Comparison of ENCODE assay signal across 23 cellular contexts in the genomic region with DNA sequence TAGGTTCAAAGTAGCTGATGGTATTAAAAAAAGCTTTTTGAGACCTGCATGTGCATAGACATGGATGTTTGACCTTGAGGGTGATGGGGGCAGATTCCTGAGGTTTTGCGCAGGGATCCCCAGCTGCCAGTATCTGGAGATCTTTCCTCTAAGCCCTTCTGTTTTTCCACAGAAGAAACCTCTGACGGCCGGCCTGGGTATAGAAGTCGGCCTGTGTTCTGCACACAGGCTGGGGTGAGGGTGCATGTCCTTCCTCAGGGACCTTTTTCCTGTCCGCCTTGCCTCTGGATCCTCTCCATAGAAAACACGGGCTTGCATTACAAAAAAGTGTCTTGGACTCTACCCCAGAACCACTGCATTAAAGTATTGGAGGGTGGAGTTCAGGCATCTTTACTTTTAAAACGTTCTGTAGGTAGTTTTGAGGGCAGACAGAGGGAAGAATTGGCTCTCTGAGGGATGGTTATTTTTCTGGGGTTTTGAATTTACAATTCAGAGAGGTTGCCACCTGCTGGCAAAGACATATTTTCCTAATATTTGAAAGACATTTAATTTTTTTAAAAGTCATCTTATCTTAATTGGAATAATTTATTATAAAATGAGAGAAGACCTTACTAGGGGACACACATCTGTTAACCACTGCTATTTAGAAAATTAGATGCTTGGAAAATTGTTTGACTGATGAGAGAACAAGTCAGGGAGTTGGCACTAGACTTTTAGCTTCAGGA.
A peak's percentile ranks its signal among the peaks of the same experiment; 100 is the strongest.
DNase-seq lines count a peak whose midpoint lies in the region; ATAC-seq and TF ChIP-seq lines count a peak whose summit lies in the region.
"Had no signal": no experiment of that assay in that cellular context is flagged by ENCODE, and none has a peak within 500 bp of the region (broad histone marks: within the 10 kb centered on the region; RNA-seq: fewer than 3 reads in every experiment).

No MANE protein-coding gene starts in this region.

- POLR2A ChIA-PET in MCF 10A (lab: Yijun Ruan, JAX), result no interaction called here

- peaks cover 7% of the 10 kb centered on the region for H3K4me1 Mint-ChIP-seq in MCF 10A (ENCODE audit: insufficient read depth, unreplicated experiment)
- H3K4me1 Mint-ChIP-seq: activated naive CD8-positive, alpha-beta T cell treated with anti-CD3 and anti-CD28 coated beads for 36 hours; naive B cell had no signal

- DNase-seq in MCF 10A (ENCODE audit: unreplicated experiment), result peak; percentile 3
- no peak for DNase-seq in breast epithelium (ENCODE audit: low spot score in 2 of 2)
- peak; percentile 5 for DNase-seq in OCI-M1 (lab: John Stamatoyannopoulos, UW)
- peak; percentile 15 for DNase-seq in dermis blood vessel endothelial cell
- no peak for DNase-seq in NOMO-1 treated with dmso at 0.1 percent for 144 hours (lab: John Stamatoyannopoulos, UW; ENCODE audit: unreplicated experiment)
- DNase-seq in mucosa of gallbladder (ENCODE audit: low spot score), result no peak
- no peak for DNase-seq in osteoblast (ENCODE audit: insufficient read length, low spot score, missing footprints)
- DNase-seq: activated CD4-positive, alpha-beta T cell treated with anti-CD3 and anti-CD28 coated beads for 4 hours; activated CD8-positive, alpha-beta memory T cell treated with anti-CD3 and anti-CD28 coated beads, Interleukin-2, amount 10 ng/mL, durations not matched to agents 7 days and 5 days; activated naive CD8-positive, alpha-beta T cell treated with anti-CD3 and anti-CD28 coated beads for 36 hours; body of pancreas; CD4-positive, CD25-positive, alpha-beta regulatory T cell; foreskin melanocyte; mammary epithelial cell; naive B cell; NCI-H1417 treated with DMSO at 0.1 percent for 48 hours; NCI-H774; stimulated activated CD4-positive, alpha-beta T cell treated with anti-CD3 and anti-CD28 coated beads, Interleukin-4, amount 100 ng/mL, for 24 hours; stomach; SW 1271 had no signal

- no peaks in the 10 kb centered on the region for H3K27me3 Mint-ChIP-seq in MCF 10A (ENCODE audit: insufficient read depth, unreplicated experiment)
- H3K27me3 Mint-ChIP-seq: activated naive CD8-positive, alpha-beta T cell treated with anti-CD3 and anti-CD28 coated beads for 36 hours; CD4-positive, CD25-positive, alpha-beta regulatory T cell; naive B cell had no signal

- H3K4me1 ChIP-seq in breast epithelium (no peaks in the 10 kb centered on the region), osteoblast (ENCODE audit: insufficient read depth, low read length) (no peaks in the 10 kb centered on the region)
- H3K4me1 ChIP-seq: body of pancreas, stomach had no signal

- H2AFZ ChIP-seq in osteoblast (ENCODE audit: low read length), result no peak overlapping the region

- H3K4me3 Mint-ChIP-seq in MCF 10A (ENCODE audit: unreplicated experiment), result no peak overlapping the region
- H3K4me3 Mint-ChIP-seq: activated CD8-positive, alpha-beta memory T cell treated with anti-CD3 and anti-CD28 coated beads, Interleukin-2, amount 10 ng/mL, durations not matched to agents 7 days and 5 days; activated naive CD8-positive, alpha-beta T cell treated with anti-CD3 and anti-CD28 coated beads for 36 hours; CD4-positive, CD25-positive, alpha-beta regulatory T cell had no signal

- no peak overlapping the region for H3K27ac Mint-ChIP-seq in MCF 10A (ENCODE audit: low read depth, unreplicated experiment)
- H3K27ac Mint-ChIP-seq: activated CD8-positive, alpha-beta memory T cell treated with anti-CD3 and anti-CD28 coated beads, Interleukin-2, amount 10 ng/mL, durations not matched to agents 7 days and 5 days; activated naive CD8-positive, alpha-beta T cell treated with anti-CD3 and anti-CD28 coated beads for 36 hours; CD4-positive, CD25-positive, alpha-beta regulatory T cell; naive B cell had no signal

- no peak for ATAC-seq in HG03135 (IDR thresholded peaks at IDR 0.05; ENCODE audit: unreplicated experiment)
- ATAC-seq: activated CD8-positive, alpha-beta memory T cell treated with anti-CD3 and anti-CD28 coated beads, Interleukin-2, amount 10 ng/mL, durations not matched to agents 7 days and 5 days; body of pancreas had no signal

- TF ChIP-seq CTCF in MCF 10A (IDR thresholded peaks at IDR 0.05; ENCODE audit: unreplicated experiment) (peak; percentile 32), breast epithelium (IDR thresholded peaks at IDR 0.05) (no peak), osteoblast (IDR thresholded peaks at IDR 0.05; ENCODE audit: extremely low read depth, low read depth, low read length) (no peak)

- peaks cover 0 to under 1% of the 10 kb centered on the region in 2 donors for H3K9me3 ChIP-seq in breast epithelium
- H3K9me3 ChIP-seq in osteoblast (ENCODE audit: low read depth, low read length), result no peaks in the 10 kb centered on the region
- H3K9me3 ChIP-seq: body of pancreas, stomach had no signal

- no peaks in the 10 kb centered on the region for H3K9me3 Mint-ChIP-seq in MCF 10A (ENCODE audit: unreplicated experiment)
- H3K9me3 Mint-ChIP-seq: activated naive CD8-positive, alpha-beta T cell treated with anti-CD3 and anti-CD28 coated beads for 36 hours had no signal

- H3K36me3 ChIP-seq in breast epithelium, result no peaks in the 10 kb centered on the region
- no peaks in the 10 kb centered on the region for H3K36me3 ChIP-seq in osteoblast (ENCODE audit: insufficient read depth, low read length)
- H3K36me3 ChIP-seq: stomach had no signal

- intact Hi-C loops in MCF 10A (cut with micrococcal nuclease) (loop anchor here (2.0 kb wide), 2 partner anchors 95 to 325 kb away; no protein-coding TSS in a partner anchor), breast epithelium (cut with DNase I; ENCODE audit: low total_unique reads) (no loop called here)

- H3K4me3 ChIP-seq in breast epithelium (no peak overlapping the region), osteoblast (ENCODE audit: insufficient read depth, low read length) (no peak overlapping the region)
- H3K4me3 ChIP-seq: body of pancreas, skin epidermis, stomach had no signal

- H4K20me1 ChIP-seq in osteoblast (ENCODE audit: insufficient read depth, low read length), result no peaks in the 10 kb centered on the region

- CTCF ChIA-PET in MCF 10A (lab: Yijun Ruan, JAX), result interaction anchor here (0.5 to 1.9 kb wide), 17 partner anchors 9 to 660 kb away, joined by 3 to 8 read pairs (median 3); no protein-coding TSS in a partner anchor

- no peak for TF ChIP-seq POLR2A in breast epithelium (IDR thresholded peaks at IDR 0.05)

- BruUV-seq in MCF 10A (replicated peaks; lab: Mats Ljungman, UMichigan), result no TSS peak

- H3K79me2 ChIP-seq in osteoblast (ENCODE audit: insufficient read depth, low read length), result no peaks in the 10 kb centered on the region

- H3K27me3 ChIP-seq in breast epithelium (no peaks in the 10 kb centered on the region), osteoblast (ENCODE audit: insufficient read depth, low read length) (no peaks in the 10 kb centered on the region)
- H3K27me3 ChIP-seq: body of pancreas, stomach had no signal

- H3K36me3 Mint-ChIP-seq in MCF 10A (ENCODE audit: insufficient read depth, unreplicated experiment), result peaks cover 6% of the 10 kb centered on the region
- H3K36me3 Mint-ChIP-seq: activated CD8-positive, alpha-beta memory T cell treated with anti-CD3 and anti-CD28 coated beads, Interleukin-2, amount 10 ng/mL, durations not matched to agents 7 days and 5 days; activated naive CD8-positive, alpha-beta T cell treated with anti-CD3 and anti-CD28 coated beads for 36 hours; CD4-positive, CD25-positive, alpha-beta regulatory T cell; naive B cell had no signal

- no peak overlapping the region for H3K4me2 ChIP-seq in osteoblast (ENCODE audit: insufficient read depth, low read length)
- H3K4me2 ChIP-seq: KMS-11 had no signal

- no peak overlapping the region for H3K27ac ChIP-seq in breast epithelium
- no peak overlapping the region for H3K27ac ChIP-seq in osteoblast (ENCODE audit: low read depth, low read length)
- H3K27ac ChIP-seq: body of pancreas, KMS-11, skin epidermis, stomach had no signal

Comparison
In these comparisons a context has a peak if more than half of its experiments do, and no peak if none do; other contexts are left out.
1. DNase-seq: peak in MCF 10A (single experiment), OCI-M1 (single experiment) and dermis blood vessel endothelial cell (single experiment); none in breast epithelium (0 of 2), NOMO-1 treated with dmso at 0.1 percent for 144 hours (single experiment), mucosa of gallbladder (single experiment) and osteoblast (single experiment).